ENCODE assay signal across 12 cellular contexts in genomic region chr1:41882496-41882895, GRCh38. TPM values are rescaled to one million over a fixed set of nuclear protein-coding genes. Genes with fewer than 3 reads are reported as not detected.
DNase-seq lines count a peak whose midpoint lies in the region; ATAC-seq and TF ChIP-seq lines count a peak whose summit lies in the region.
"Had no signal": no experiment of that assay in that cellular context is flagged by ENCODE, and none has a peak within 500 bp of the region (broad histone marks: within the 10 kb centered on the region; RNA-seq: fewer than 3 reads in every experiment).

No MANE protein-coding gene starts in this region.

- H3K27ac ChIP-seq in heart right ventricle: peak overlapping the region in 9 of 10 donors; percentile 14 to 80 (median 63)
- peak overlapping the region; percentile 49 to 76 (median 65) for H3K27ac ChIP-seq in thyroid gland
- no peak overlapping the region for H3K27ac ChIP-seq in spleen
- H3K27ac ChIP-seq: GM23248 had no signal

- H3K4me3 ChIP-seq in heart right ventricle (no peak overlapping the region), thyroid gland (replicated peaks in 1 of 3) (no peak overlapping the region), spleen (no peak overlapping the region)
- H3K4me3 ChIP-seq: GM23248, Peyer's patch had no signal

- H3K4me1 ChIP-seq in heart right ventricle (peaks cover 0 to 58% (median 34%) of the 10 kb centered on the region in 9 donors), thyroid gland (peaks cover 26 to 41% of the 10 kb centered on the region in 2 donors), spleen (peaks cover 0 to 11% (median 0%) of the 10 kb centered on the region in 6 donors)
- H3K4me1 ChIP-seq: Peyer's patch had no signal

- TF ChIP-seq POLR2A in thyroid gland (IDR thresholded peaks at IDR 0.05) (no peak), spleen (IDR thresholded peaks at IDR 0.05) (no peak)

- H3K9me3 ChIP-seq in heart right ventricle (no peaks in the 10 kb centered on the region), thyroid gland (no peaks in the 10 kb centered on the region), spleen (no peaks in the 10 kb centered on the region)
- H3K9me3 ChIP-seq: Peyer's patch had no signal

- no peaks in the 10 kb centered on the region for H3K36me3 ChIP-seq in heart right ventricle
- no peaks in the 10 kb centered on the region for H3K36me3 ChIP-seq in thyroid gland
- H3K36me3 ChIP-seq in spleen: no peaks in the 10 kb centered on the region
- H3K36me3 ChIP-seq: Peyer's patch had no signal

- no peaks in the 10 kb centered on the region for H3K27me3 ChIP-seq in heart right ventricle
- no peaks in the 10 kb centered on the region for H3K27me3 ChIP-seq in thyroid gland
- H3K27me3 ChIP-seq in spleen (replicated peaks in 1 of 7): no peaks in the 10 kb centered on the region
- H3K27me3 ChIP-seq: Peyer's patch had no signal

- intact Hi-C loops in heart right ventricle (cut with DNase I): no loop called here
- intact Hi-C loops in Right ventricle myocardium inferior (cut with DNase I): loop anchor here (5.0 kb wide), 1 partner anchor 35 kb away; no protein-coding TSS in a partner anchor
- intact Hi-C loops in thyroid gland (cut with DNase I): no loop called here
- intact Hi-C loops in spleen (cut with DNase I; ENCODE audit: low total_unique reads): no loop called here

- ATAC-seq in heart right ventricle: no peak
- no peak for ATAC-seq in Right ventricle myocardium inferior

- DNase-seq in heart right ventricle (no peak), Right ventricle myocardium inferior (ENCODE audit: missing footprints) (no peak), NCI-H526 (lab: John Stamatoyannopoulos, UW) (peak; percentile 50 to 53), foreskin melanocyte (peak; percentile 72), thyroid gland (no peak), NCI-H774 (lab: John Stamatoyannopoulos, UW) (no peak), spleen (no peak), SIG-M5 (lab: John Stamatoyannopoulos, UW) (no peak)
- DNase-seq: GM23248; NCI-H226; Peyer's patch; stimulated activated CD4-positive, alpha-beta T cell treated with anti-CD3 and anti-CD28 coated beads, Interleukin-4, amount 100 ng/mL, for 4 hours had no signal

- TF ChIP-seq CTCF in heart right ventricle (IDR thresholded peaks at IDR 0.05) (no peak), thyroid gland (IDR thresholded peaks at IDR 0.05) (no peak), spleen (IDR thresholded peaks at IDR 0.05 in 8 of 11, conservative IDR thresholded peaks at IDR 0.05 in 3 of 11) (no peak)

RNA-seq across cellular contexts. Expression of gene HIVEP3, which starts 36.2 kb away (rescaled TPM):
- total RNA-seq in heart right ventricle (1 to 10 TPM; 3.8 to 7.5 (median 5.4) TPM), Right ventricle myocardium inferior (6.5 TPM), thyroid gland (10 to 100 TPM in 3 of 4 donors, 1 to 10 TPM in 1; 9.7 to 13.5 (median 12.5) TPM), spleen (10 to 100 TPM in 4 of 7 donors, 1 to 10 TPM in 3; 5.6 to 21.2 (median 11.0) TPM)
- polyA plus RNA-seq in heart right ventricle (1 to 10 TPM; 2.6 to 4.5 TPM), spleen (1 to 10 TPM; 2.4 to 4.7 (median 2.5) TPM)

Comparison
In these comparisons a context has a peak if more than half of its experiments do, and no peak if none do; other contexts are left out.
1. DNase-seq: peak in NCI-H526 (2 of 2) and foreskin melanocyte (single experiment); none in heart right ventricle (0 of 2), Right ventricle myocardium inferior (single experiment), thyroid gland (0 of 2), NCI-H774 (single experiment), spleen (single experiment) and SIG-M5 (single experiment).
2. H3K27ac ChIP-seq: peak in heart right ventricle (9 of 10) and thyroid gland (3 of 3); none in spleen (0 of 8).